24 cellular contexts compared by ENCODE assay signal in the genomic region with DNA sequence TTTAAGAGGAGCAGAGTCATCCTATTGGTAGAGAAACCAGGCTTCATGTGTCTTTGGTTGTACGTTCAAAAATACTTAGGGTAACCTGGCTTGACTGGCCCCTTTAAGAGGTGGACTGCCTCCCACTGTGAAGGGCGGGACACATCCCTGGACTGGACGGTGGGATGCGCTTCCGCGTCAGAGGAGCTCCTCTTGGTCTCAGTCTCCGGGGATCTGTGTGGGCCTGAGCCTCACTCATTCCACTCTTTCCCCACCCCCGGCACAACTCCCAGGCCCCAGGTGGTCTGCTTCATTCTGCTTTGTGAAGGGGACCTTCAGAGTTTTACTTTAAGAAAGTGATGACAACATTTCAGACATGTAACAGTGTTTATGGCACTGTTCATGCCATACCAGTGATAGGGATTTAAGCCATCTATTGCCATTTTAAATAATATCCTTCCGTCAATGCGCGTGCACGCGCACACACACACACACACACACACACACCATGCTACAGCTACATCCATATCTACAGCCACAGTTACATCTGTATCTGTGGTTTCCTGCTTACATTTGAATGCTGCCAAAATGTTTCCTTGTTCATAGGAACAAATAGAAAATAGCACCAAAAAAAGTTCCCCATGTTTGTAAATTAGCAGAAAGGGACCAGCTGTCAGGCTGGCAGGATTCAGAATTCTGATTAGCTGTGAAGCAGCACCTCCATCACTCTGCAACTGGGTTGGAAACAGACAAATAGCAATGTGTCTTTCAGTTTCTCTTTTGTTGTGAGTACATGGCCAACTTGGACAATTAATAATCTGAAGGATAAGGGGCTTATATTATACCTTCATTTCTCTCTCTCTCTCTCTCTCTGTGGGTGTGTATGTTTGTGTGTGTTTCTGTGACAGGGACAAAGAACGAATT.
DNase-seq lines count a peak whose midpoint lies in the region; ATAC-seq, FAIRE-seq and TF ChIP-seq lines count a peak whose summit lies in the region.
"Had no signal": no experiment of that assay in that cellular context is flagged by ENCODE, and none has a peak within 500 bp of the region (broad histone marks: within the 10 kb centered on the region; RNA-seq: fewer than 3 reads in every experiment).

No MANE protein-coding gene starts in this region.

- H3K36me3 ChIP-seq in DND-41 (ENCODE audit: insufficient read depth, low read length) (no peaks in the 10 kb centered on the region), heart right ventricle (no peaks in the 10 kb centered on the region)

- TF ChIP-seq CTCF in DND-41 (IDR thresholded peaks at IDR 0.05; ENCODE audit: borderline replicate concordance, extremely low read depth, low read length, poor library complexity, severe bottlenecking) (no peak), heart right ventricle (IDR thresholded peaks at IDR 0.05) (no peak)

- no peaks in the 10 kb centered on the region for H3K79me2 ChIP-seq in DND-41 (ENCODE audit: insufficient read depth, low read length)
- H3K79me2 ChIP-seq: hepatocyte had no signal

- H3K9me3 Mint-ChIP-seq in activated CD8-positive, alpha-beta memory T cell treated with anti-CD3 and anti-CD28 coated beads, Interleukin-2, amount 10 ng/mL, durations not matched to agents 7 days and 5 days (ENCODE audit: low read depth), result peaks cover 2% of the 10 kb centered on the region
- H3K9me3 Mint-ChIP-seq: activated naive CD4-positive, alpha-beta T cell treated with anti-CD3 and anti-CD28 coated beads, Interleukin-2, amount 10 ng/mL, durations not matched to agents 7 days and 5 days had no signal

- no peak overlapping the region for H3K4me3 Mint-ChIP-seq in activated CD8-positive, alpha-beta memory T cell treated with anti-CD3 and anti-CD28 coated beads, Interleukin-2, amount 10 ng/mL, durations not matched to agents 7 days and 5 days
- H3K4me3 Mint-ChIP-seq: activated naive CD4-positive, alpha-beta T cell treated with anti-CD3 and anti-CD28 coated beads, Interleukin-2, amount 10 ng/mL, durations not matched to agents 7 days and 5 days; CD14-positive monocyte; naive B cell had no signal

- peak overlapping the region; percentile 50 for H3K4me2 ChIP-seq in DND-41 (ENCODE audit: insufficient read depth, low read length)
- H3K4me2 ChIP-seq: hepatocyte had no signal

- H3K9me3 ChIP-seq in DND-41 (ENCODE audit: insufficient read depth, low read length, severe bottlenecking) (no peaks in the 10 kb centered on the region), heart right ventricle (no peaks in the 10 kb centered on the region)

- no peaks in the 10 kb centered on the region for H3K4me1 Mint-ChIP-seq in activated CD8-positive, alpha-beta memory T cell treated with anti-CD3 and anti-CD28 coated beads, Interleukin-2, amount 10 ng/mL, durations not matched to agents 7 days and 5 days
- H3K4me1 Mint-ChIP-seq: activated naive CD4-positive, alpha-beta T cell treated with anti-CD3 and anti-CD28 coated beads, Interleukin-2, amount 10 ng/mL, durations not matched to agents 7 days and 5 days; CD14-positive monocyte; naive B cell had no signal

- no peaks in the 10 kb centered on the region for H3K27me3 Mint-ChIP-seq in activated CD8-positive, alpha-beta memory T cell treated with anti-CD3 and anti-CD28 coated beads, Interleukin-2, amount 10 ng/mL, durations not matched to agents 7 days and 5 days
- H3K27me3 Mint-ChIP-seq: activated naive CD4-positive, alpha-beta T cell treated with anti-CD3 and anti-CD28 coated beads, Interleukin-2, amount 10 ng/mL, durations not matched to agents 7 days and 5 days; naive B cell had no signal

- ATAC-seq in DND-41 (ENCODE audit: insufficient read depth, low read depth) (peak; percentile 80), heart right ventricle (peak in 6 of 8 donors; percentile 61 to 81 (median 70))
- ATAC-seq in activated CD8-positive, alpha-beta memory T cell treated with anti-CD3 and anti-CD28 coated beads, Interleukin-2, amount 10 ng/mL, durations not matched to agents 7 days and 5 days, result no peak
- ATAC-seq: activated CD4-positive, CD25-positive, alpha-beta regulatory T cell treated with anti-CD3 and anti-CD28 coated beads, Interleukin-2, amount 50 U/mL, for 24 hours; left colon had no signal

- H3K27ac Mint-ChIP-seq in activated CD8-positive, alpha-beta memory T cell treated with anti-CD3 and anti-CD28 coated beads, Interleukin-2, amount 10 ng/mL, durations not matched to agents 7 days and 5 days, result no peak overlapping the region
- H3K27ac Mint-ChIP-seq: activated naive CD4-positive, alpha-beta T cell treated with anti-CD3 and anti-CD28 coated beads, Interleukin-2, amount 10 ng/mL, durations not matched to agents 7 days and 5 days; CD14-positive monocyte had no signal

- peak; percentile 59 for DNase-seq in DND-41
- peak; percentile 19 for DNase-seq in OCI-M1 (lab: John Stamatoyannopoulos, UW)
- DNase-seq in heart right ventricle, result peak; percentile 9 to 24
- DNase-seq in retina, result peak; percentile 32
- DNase-seq in SW480 (ENCODE audit: low spot score), result no peak
- DNase-seq in activated CD8-positive, alpha-beta memory T cell treated with anti-CD3 and anti-CD28 coated beads, Interleukin-2, amount 10 ng/mL, durations not matched to agents 7 days and 5 days, result no peak
- no peak for DNase-seq in HTR-8/SVneo (ENCODE audit: insufficient read length, low spot score)
- DNase-seq: activated CD4-positive, alpha-beta T cell treated with anti-CD3 and anti-CD28 coated beads, Interleukin-2, amount 50 U/mL, for 48 hours; activated CD8-positive, alpha-beta memory T cell treated with anti-CD3 and anti-CD28 coated beads, Interleukin-2, amount 50 U/mL, for 4 hours; activated naive CD4-positive, alpha-beta T cell treated with anti-CD3 and anti-CD28 coated beads, Interleukin-2, amount 10 ng/mL, durations not matched to agents 7 days and 5 days; amniotic stem cell; effector CD4-positive, alpha-beta T cell; left colon; naive B cell; NCI-H146; NCI-H510A; SIG-M5; stimulated activated CD4-positive, alpha-beta T cell treated with anti-CD3 and anti-CD28 coated beads, Interleukin-2, amount 100 ng/mL, for 48 hours; trophoblast cell had no signal

- H3K9ac ChIP-seq in DND-41 (ENCODE audit: low read depth, low read length), result peak overlapping the region; percentile 28

- no peak overlapping the region for H3K4me3 ChIP-seq in DND-41 (ENCODE audit: low read depth in 1 of 2, low read length in 2 of 2)
- peak overlapping the region in 3 of 10 donors; percentile 19 to 28 (median 25) for H3K4me3 ChIP-seq in heart right ventricle
- H3K4me3 ChIP-seq: hepatocyte had no signal

- H4K20me1 ChIP-seq in DND-41 (ENCODE audit: insufficient read depth, low read length), result no peaks in the 10 kb centered on the region

- no peaks in the 10 kb centered on the region for H3K36me3 Mint-ChIP-seq in activated CD8-positive, alpha-beta memory T cell treated with anti-CD3 and anti-CD28 coated beads, Interleukin-2, amount 10 ng/mL, durations not matched to agents 7 days and 5 days
- H3K36me3 Mint-ChIP-seq: activated naive CD4-positive, alpha-beta T cell treated with anti-CD3 and anti-CD28 coated beads, Interleukin-2, amount 10 ng/mL, durations not matched to agents 7 days and 5 days; CD14-positive monocyte; naive B cell had no signal

- H2AFZ ChIP-seq in DND-41 (ENCODE audit: low read depth, low read length), result peak overlapping the region; percentile 57
- H2AFZ ChIP-seq: hepatocyte had no signal

- intact Hi-C loops in heart right ventricle (cut with DNase I), result no loop called here

- H3K27me3 ChIP-seq in DND-41 (ENCODE audit: insufficient read depth, low read length, poor library complexity) (no peaks in the 10 kb centered on the region), heart right ventricle (peaks cover 0 to 4% (median 0%) of the 10 kb centered on the region in 7 donors)

- H3K4me1 ChIP-seq in DND-41 (ENCODE audit: insufficient read depth, low read length) (peaks cover 50% of the 10 kb centered on the region), heart right ventricle (no peaks in the 10 kb centered on the region)

- H3K27ac ChIP-seq in DND-41 (ENCODE audit: low read length), result peak overlapping the region; percentile 80
- H3K27ac ChIP-seq in heart right ventricle, result peak overlapping the region in 1 of 10 donors; percentile 9
- H3K27ac ChIP-seq: epithelial cell of prostate, hepatocyte had no signal

- CTCF ChIA-PET in activated CD8-positive, alpha-beta memory T cell treated with anti-CD3 and anti-CD28 coated beads, Interleukin-2, amount 10 ng/mL, durations not matched to agents 7 days and 5 days (lab: Charles Lee), result no interaction called here

- 32 to 33% methylated on average over 14 of the region's 14 CpGs for WGBS in heart right ventricle, 2 donors

- FAIRE-seq in HTR-8/SVneo (lab: Jason Lieb, UNC), result no peak
- FAIRE-seq: D721Med had no signal

Comparison
In these comparisons a context has a peak if more than half of its experiments do, and no peak if none do; other contexts are left out.
1. DNase-seq: peak in DND-41 (single experiment), OCI-M1 (single experiment), heart right ventricle (2 of 2) and retina (single experiment); none in SW480 (single experiment), activated CD8-positive, alpha-beta memory T cell treated with anti-CD3 and anti-CD28 coated beads, Interleukin-2, amount 10 ng/mL, durations not matched to agents 7 days and 5 days (single experiment) and HTR-8/SVneo (single experiment).